In the genomic region with DNA sequence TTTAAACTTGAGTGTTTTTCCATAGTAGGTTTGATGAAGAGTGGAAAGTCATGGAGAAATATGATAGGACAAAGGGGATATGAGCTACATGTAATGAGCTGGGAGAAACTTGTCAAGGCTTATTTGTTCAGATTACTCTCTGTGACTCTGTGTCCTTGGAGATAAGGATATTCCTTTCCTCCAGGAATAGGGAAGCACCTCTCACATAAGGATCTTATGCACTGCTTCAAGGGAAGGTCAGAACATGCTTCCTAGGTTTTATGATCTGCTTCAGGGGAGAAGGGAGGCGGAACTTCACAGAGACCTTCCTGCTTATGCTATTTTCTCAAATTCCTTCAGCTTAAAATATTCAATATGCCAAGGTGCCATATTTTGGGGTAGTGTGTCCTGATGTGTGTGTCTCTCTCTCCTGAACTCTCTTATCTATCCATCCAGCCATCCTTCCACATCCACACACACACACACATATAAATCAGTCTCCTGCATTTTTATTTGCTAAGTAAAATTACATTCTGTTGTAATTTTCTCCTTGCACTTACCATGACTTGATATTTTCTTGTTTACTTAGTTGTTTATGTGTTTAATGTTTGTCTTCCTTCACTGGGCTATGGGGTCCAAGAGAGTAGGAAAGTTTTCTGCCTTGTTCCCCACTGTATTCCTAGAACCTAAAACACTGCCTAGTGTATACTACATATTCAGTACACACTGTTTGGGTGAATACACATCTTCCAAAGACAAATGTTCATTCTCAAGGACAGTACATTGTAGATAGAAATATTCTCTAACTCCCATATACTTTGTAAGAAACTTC, we compare ENCODE assay signal across 1 cellular context.
A peak's percentile ranks its signal among the peaks of the same experiment; 100 is the strongest.
TF ChIP-seq lines count a peak whose summit lies in the region.

No MANE protein-coding gene starts in this region.

TF ChIP-seq in K562, 482 proteins besides CTCF, POLR2A, EP300 and RAD21 (continued from another document and continues in another):
- TF ChIP-seq BCLAF1 (IDR thresholded peaks at IDR 0.05; ENCODE audit: borderline replicate concordance in 1 of 2, control insufficient read depth in 1 of 2, low read depth in 2 of 2, low read length in 1 of 2) (no peak), TAL1 (IDR thresholded peaks at IDR 0.05) (peak; percentile 62), HOMEZ (CRISPR knock-in tag; IDR thresholded peaks at IDR 0.05) (no peak), ELF1 (tag; IDR thresholded peaks at IDR 0.05) (0 out of 2 replicates have a peak, but pooled peaks have one; percentile 10), CHD4 (IDR thresholded peaks at IDR 0.05; ENCODE audit: insufficient read depth, insufficient replicate concordance, low read depth, low read length, poor library complexity, severe bottlenecking) (no peak), NFE2L1 (tag; IDR thresholded peaks at IDR 0.05; ENCODE audit: borderline replicate concordance, low read depth) (no peak; the same call in 1 of the 2 replicates), PHF20 (IDR thresholded peaks at IDR 0.05; ENCODE audit: partially characterized antibody) (no peak), ZNF165 (CRISPR knock-in tag; IDR thresholded peaks at IDR 0.05; ENCODE audit: borderline replicate concordance) (no peak), MTA1 (IDR thresholded peaks at IDR 0.05; ENCODE audit: borderline replicate concordance) (peak; percentile 34; the same call in 1 of the 2 replicates), HLTF (IDR thresholded peaks at IDR 0.05) (no peak), EWSR1 (IDR thresholded peaks at IDR 0.05; ENCODE audit: borderline replicate concordance, low read depth, partially characterized antibody) (no peak), MBD1 (CRISPR knock-in tag; IDR thresholded peaks at IDR 0.05) (no peak), ETV5 (CRISPR knock-in tag; IDR thresholded peaks at IDR 0.05; ENCODE audit: low read depth) (no peak), SMARCC2 (IDR thresholded peaks at IDR 0.05; ENCODE audit: low read depth) (no peak; the same call in 1 of the 2 replicates), ZBTB17 (CRISPR knock-in tag; IDR thresholded peaks at IDR 0.05) (no peak), ARID1B (IDR thresholded peaks at IDR 0.05) (peak; percentile 78), ZNF445 (CRISPR knock-in tag; IDR thresholded peaks at IDR 0.05; ENCODE audit: low read depth) (no peak), ZNF586 (CRISPR knock-in tag; conservative IDR thresholded peaks at IDR 0.05) (no peak), HINFP (tag; conservative IDR thresholded peaks at IDR 0.05; ENCODE audit: low read depth) (peak; percentile 31; the same call in 1 of the 2 replicates), ESRRA (IDR thresholded peaks at IDR 0.05; ENCODE audit: borderline replicate concordance, low read depth) (peak; percentile 20; the same call in 1 of the 2 replicates), GMEB1 (CRISPR knock-in tag; IDR thresholded peaks at IDR 0.05) (no peak), STAT6 (CRISPR knock-in tag; IDR thresholded peaks at IDR 0.05) (no peak), ZNF766 (CRISPR knock-in tag; conservative IDR thresholded peaks at IDR 0.05) (no peak), MECOM (CRISPR knock-in tag; IDR thresholded peaks at IDR 0.05) (no peak), ZNF830 (CRISPR knock-in tag; IDR thresholded peaks at IDR 0.05) (no peak), ZFP91 (CRISPR knock-in tag; IDR thresholded peaks at IDR 0.05) (no peak), HDAC1 (IDR thresholded peaks at IDR 0.05) (peak in 1 of 2 experiments; percentile 31; a peak in 1 of 4 replicates)
- TF ChIP-seq, protein P1, sequence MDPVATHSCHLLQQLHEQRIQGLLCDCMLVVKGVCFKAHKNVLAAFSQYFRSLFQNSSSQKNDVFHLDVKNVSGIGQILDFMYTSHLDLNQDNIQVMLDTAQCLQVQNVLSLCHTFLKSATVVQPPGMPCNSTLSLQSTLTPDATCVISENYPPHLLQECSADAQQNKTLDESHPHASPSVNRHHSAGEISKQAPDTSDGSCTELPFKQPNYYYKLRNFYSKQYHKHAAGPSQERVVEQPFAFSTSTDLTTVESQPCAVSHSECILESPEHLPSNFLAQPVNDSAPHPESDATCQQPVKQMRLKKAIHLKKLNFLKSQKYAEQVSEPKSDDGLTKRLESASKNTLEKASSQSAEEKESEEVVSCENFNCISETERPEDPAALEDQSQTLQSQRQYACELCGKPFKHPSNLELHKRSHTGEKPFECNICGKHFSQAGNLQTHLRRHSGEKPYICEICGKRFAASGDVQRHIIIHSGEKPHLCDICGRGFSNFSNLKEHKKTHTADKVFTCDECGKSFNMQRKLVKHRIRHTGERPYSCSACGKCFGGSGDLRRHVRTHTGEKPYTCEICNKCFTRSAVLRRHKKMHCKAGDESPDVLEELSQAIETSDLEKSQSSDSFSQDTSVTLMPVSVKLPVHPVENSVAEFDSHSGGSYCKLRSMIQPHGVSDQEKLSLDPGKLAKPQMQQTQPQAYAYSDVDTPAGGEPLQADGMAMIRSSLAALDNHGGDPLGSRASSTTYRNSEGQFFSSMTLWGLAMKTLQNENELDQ (CRISPR knock-in tag; IDR thresholded peaks at IDR 0.05; ENCODE audit: borderline replicate concordance): no peak
- TF ChIP-seq, protein P2, sequence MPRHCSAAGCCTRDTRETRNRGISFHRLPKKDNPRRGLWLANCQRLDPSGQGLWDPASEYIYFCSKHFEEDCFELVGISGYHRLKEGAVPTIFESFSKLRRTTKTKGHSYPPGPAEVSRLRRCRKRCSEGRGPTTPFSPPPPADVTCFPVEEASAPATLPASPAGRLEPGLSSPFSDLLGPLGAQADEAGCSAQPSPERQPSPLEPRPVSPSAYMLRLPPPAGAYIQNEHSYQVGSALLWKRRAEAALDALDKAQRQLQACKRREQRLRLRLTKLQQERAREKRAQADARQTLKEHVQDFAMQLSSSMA (CRISPR knock-in tag; IDR thresholded peaks at IDR 0.05): no peak
- TF ChIP-seq, protein P3, sequence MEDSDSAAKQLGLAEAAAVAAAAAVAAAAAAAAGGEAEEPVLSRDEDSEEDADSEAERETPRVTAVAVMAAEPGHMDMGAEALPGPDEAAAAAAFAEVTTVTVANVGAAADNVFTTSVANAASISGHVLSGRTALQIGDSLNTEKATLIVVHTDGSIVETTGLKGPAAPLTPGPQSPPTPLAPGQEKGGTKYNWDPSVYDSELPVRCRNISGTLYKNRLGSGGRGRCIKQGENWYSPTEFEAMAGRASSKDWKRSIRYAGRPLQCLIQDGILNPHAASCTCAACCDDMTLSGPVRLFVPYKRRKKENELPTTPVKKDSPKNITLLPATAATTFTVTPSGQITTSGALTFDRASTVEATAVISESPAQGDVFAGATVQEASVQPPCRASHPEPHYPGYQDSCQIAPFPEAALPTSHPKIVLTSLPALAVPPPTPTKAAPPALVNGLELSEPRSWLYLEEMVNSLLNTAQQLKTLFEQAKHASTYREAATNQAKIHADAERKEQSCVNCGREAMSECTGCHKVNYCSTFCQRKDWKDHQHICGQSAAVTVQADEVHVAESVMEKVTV (CRISPR knock-in tag; IDR thresholded peaks at IDR 0.05): no peak
